In the genomic region with DNA sequence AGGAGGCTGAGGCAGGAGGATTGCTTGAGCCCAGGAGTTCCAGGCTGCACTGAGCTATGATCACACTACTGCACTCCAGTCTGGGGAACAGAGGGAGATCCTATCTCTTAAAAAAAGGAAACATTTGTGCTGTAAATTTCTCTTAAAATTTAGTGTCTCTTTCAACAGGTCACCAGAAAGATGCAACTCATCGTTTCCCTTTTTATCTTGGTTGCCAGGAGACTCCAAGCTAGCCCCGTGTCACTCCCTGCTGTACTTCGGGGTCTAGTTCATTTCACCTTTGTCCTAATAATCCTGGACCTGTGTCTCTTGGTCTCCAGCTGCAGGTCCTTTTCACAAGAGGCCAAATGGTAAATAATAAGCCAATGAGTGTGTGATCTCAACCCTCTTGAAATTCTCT, we compare ENCODE assay signal across 1 cellular context.
TF ChIP-seq lines count a peak whose summit lies in the region.

No MANE protein-coding gene starts in this region.

TF ChIP-seq in HepG2, 621 proteins besides CTCF, POLR2A, EP300 and RAD21:
- TF ChIP-seq ZNF572 (CRISPR knock-in tag; IDR thresholded peaks at IDR 0.05) (no peak), ZNF713 (CRISPR knock-in tag; IDR thresholded peaks at IDR 0.05) (no peak), AHR (CRISPR knock-in tag; IDR thresholded peaks at IDR 0.05) (no peak), ZNF329 (CRISPR knock-in tag; IDR thresholded peaks at IDR 0.05; ENCODE audit: low read depth) (no peak), PCBP1 (IDR thresholded peaks at IDR 0.05; ENCODE audit: borderline replicate concordance, low read depth, low read length) (no peak), CHCHD3 (CRISPR knock-in tag; IDR thresholded peaks at IDR 0.05) (no peak)
